ENCODE assay signal across 24 cellular contexts in genomic region chr12:76698966-76699365, GRCh38.
DNase-seq lines count a peak whose midpoint lies in the region; ATAC-seq and TF ChIP-seq lines count a peak whose summit lies in the region.
"Had no signal": no experiment of that assay in that cellular context is flagged by ENCODE, and none has a peak within 500 bp of the region (broad histone marks: within the 10 kb centered on the region; RNA-seq: fewer than 3 reads in every experiment).

No MANE protein-coding gene starts in this region.

- TF ChIP-seq CTCF in GM23338 (conservative IDR thresholded peaks at IDR 0.05; ENCODE audit: low read depth in 2 of 2) (no peak), nephron progenitor cell (IDR thresholded peaks at IDR 0.05) (no peak)

- no peaks in the 10 kb centered on the region for H3K79me2 ChIP-seq in GM23338 (replicated peaks; ENCODE audit: insufficient read depth)

- no peaks in the 10 kb centered on the region for H4K20me1 ChIP-seq in GM23338 (replicated peaks; ENCODE audit: insufficient read depth)

- H3K27ac ChIP-seq in GM23338 (ENCODE audit: low read depth), result peak overlapping the region; percentile 51; the same call in 1 of the 2 replicates
- H3K27ac ChIP-seq: brain microvascular endothelial cell, KMS-11, pancreas, sigmoid colon, SJCRH30 had no signal

- DNase-seq in GM23338 (ENCODE audit: low spot score) (peak; percentile 44), NCI-H146 treated with DMSO at 0.1 percent for 48 hours (lab: John Stamatoyannopoulos, UW; ENCODE audit: unreplicated experiment) (peak; percentile 65), cerebellum (ENCODE audit: low spot score) (peak; percentile 65), nephron progenitor cell (no peak), NCI-H1694 treated with DMSO at 0.1 percent for 48 hours (lab: John Stamatoyannopoulos, UW) (no peak)
- no peak for DNase-seq in activated CD4-positive, alpha-beta memory T cell treated with anti-CD3 and anti-CD28 coated beads, Interleukin-2, amount 10 ng/mL, durations not matched to agents 7 days and 5 days
- DNase-seq: activated gamma-delta T cell; activated T-cell treated with anti-CD3 and anti-CD28 coated beads, Interleukin-2, amount 50 U/mL, for 1 hour; brain microvascular endothelial cell; CD4-positive, alpha-beta T cell; DMS 273 treated with DMSO at 0.1 percent for 48 hours; effector CD8-positive, alpha-beta T cell; erythroblast; naive thymus-derived CD8-positive, alpha-beta T cell; NCI-H1436 treated with DMSO at 0.1 percent for 48 hours; pancreas; sigmoid colon; stimulated activated CD8-positive, alpha-beta memory T cell treated with anti-CD3 and anti-CD28 coated beads, Interleukin-4, amount 100 ng/mL, for 48 hours; T-cell; trophoblast cell had no signal

- peak overlapping the region; percentile 31 for H3K4me2 ChIP-seq in GM23338
- H3K4me2 ChIP-seq: KMS-11 had no signal

- POLR2A ChIA-PET in activated CD4-positive, alpha-beta memory T cell treated with anti-CD3 and anti-CD28 coated beads, Interleukin-2, amount 10 ng/mL, durations not matched to agents 7 days and 5 days (lab: Charles Lee), result no interaction called here

- no peaks in the 10 kb centered on the region for H3K36me3 ChIP-seq in GM23338 (ENCODE audit: insufficient read depth)
- H3K36me3 ChIP-seq: brain microvascular endothelial cell, pancreas, sigmoid colon, SJCRH30 had no signal

- H3K9me3 Mint-ChIP-seq in GM23338 (no peaks in the 10 kb centered on the region), nephron progenitor cell (no peaks in the 10 kb centered on the region)
- H3K9me3 Mint-ChIP-seq in activated CD4-positive, alpha-beta memory T cell treated with anti-CD3 and anti-CD28 coated beads, Interleukin-2, amount 10 ng/mL, durations not matched to agents 7 days and 5 days, result no peaks in the 10 kb centered on the region
- H3K9me3 Mint-ChIP-seq: CD4-positive, alpha-beta T cell; naive thymus-derived CD8-positive, alpha-beta T cell; T-cell had no signal

- H3K27ac Mint-ChIP-seq in GM23338, result 0 out of 2 replicates have a peak overlapping the region, but pooled peaks have one; percentile 39
- H3K27ac Mint-ChIP-seq in nephron progenitor cell, result peak overlapping the region; percentile 31
- no peak overlapping the region for H3K27ac Mint-ChIP-seq in activated CD4-positive, alpha-beta memory T cell treated with anti-CD3 and anti-CD28 coated beads, Interleukin-2, amount 10 ng/mL, durations not matched to agents 7 days and 5 days
- H3K27ac Mint-ChIP-seq: CD4-positive, alpha-beta T cell; T-cell had no signal

- H3K9me2 ChIP-seq in GM23338 (ENCODE audit: insufficient read depth), result no peaks in the 10 kb centered on the region

- no peaks in the 10 kb centered on the region for H3F3A ChIP-seq in GM23338 (replicated peaks; ENCODE audit: low read depth)

- peak overlapping the region; percentile 11; the same call in 1 of the 3 replicates for H3K4me3 Mint-ChIP-seq in GM23338
- H3K4me3 Mint-ChIP-seq in nephron progenitor cell, result peak overlapping the region; percentile 8
- H3K4me3 Mint-ChIP-seq in activated CD4-positive, alpha-beta memory T cell treated with anti-CD3 and anti-CD28 coated beads, Interleukin-2, amount 10 ng/mL, durations not matched to agents 7 days and 5 days, result no peak overlapping the region
- H3K4me3 Mint-ChIP-seq: CD4-positive, alpha-beta T cell; naive thymus-derived CD8-positive, alpha-beta T cell; T-cell had no signal

- CTCF ChIA-PET in activated CD4-positive, alpha-beta memory T cell treated with anti-CD3 and anti-CD28 coated beads, Interleukin-2, amount 10 ng/mL, durations not matched to agents 7 days and 5 days (lab: Charles Lee), result no interaction called here

- H3K4me3 ChIP-seq in GM23338, result no peak overlapping the region
- H3K4me3 ChIP-seq: pancreas, sigmoid colon, SJCRH30 had no signal

- no peaks in the 10 kb centered on the region for H3K36me3 Mint-ChIP-seq in GM23338 (ENCODE audit: low read depth)
- no peaks in the 10 kb centered on the region for H3K36me3 Mint-ChIP-seq in nephron progenitor cell (ENCODE audit: low read depth)
- H3K36me3 Mint-ChIP-seq in activated CD4-positive, alpha-beta memory T cell treated with anti-CD3 and anti-CD28 coated beads, Interleukin-2, amount 10 ng/mL, durations not matched to agents 7 days and 5 days (ENCODE audit: low read depth), result no peaks in the 10 kb centered on the region
- H3K36me3 Mint-ChIP-seq: naive thymus-derived CD8-positive, alpha-beta T cell; T-cell had no signal

- H2AFZ ChIP-seq in GM23338, result peak overlapping the region; percentile 47; the same call in 1 of the 2 replicates

- H3K27me3 ChIP-seq in GM23338 (ENCODE audit: insufficient read depth), result no peaks in the 10 kb centered on the region
- H3K27me3 ChIP-seq: brain microvascular endothelial cell, pancreas, sigmoid colon, SJCRH30 had no signal

- peak; percentile 87 for ATAC-seq in GM23338
- no peak for ATAC-seq in GM21723 (IDR thresholded peaks at IDR 0.05; ENCODE audit: unreplicated experiment)
- ATAC-seq: left lobe of liver; naive thymus-derived CD8-positive, alpha-beta T cell; pancreas; T-cell had no signal

- H3K4me1 ChIP-seq in GM23338 (ENCODE audit: insufficient read depth), result peaks cover 10% of the 10 kb centered on the region
- H3K4me1 ChIP-seq: pancreas had no signal

- H3K27me3 Mint-ChIP-seq in GM23338 (ENCODE audit: insufficient read depth, low read depth, poor library complexity) (peaks cover 8% of the 10 kb centered on the region), nephron progenitor cell (ENCODE audit: low read depth, poor library complexity) (no peaks in the 10 kb centered on the region)
- peaks cover 3% of the 10 kb centered on the region for H3K27me3 Mint-ChIP-seq in activated CD4-positive, alpha-beta memory T cell treated with anti-CD3 and anti-CD28 coated beads, Interleukin-2, amount 10 ng/mL, durations not matched to agents 7 days and 5 days
- H3K27me3 Mint-ChIP-seq: CD4-positive, alpha-beta T cell had no signal

- H3K4me1 Mint-ChIP-seq in GM23338 (peaks cover 35% of the 10 kb centered on the region), nephron progenitor cell (peaks cover 52% of the 10 kb centered on the region)
- H3K4me1 Mint-ChIP-seq in activated CD4-positive, alpha-beta memory T cell treated with anti-CD3 and anti-CD28 coated beads, Interleukin-2, amount 10 ng/mL, durations not matched to agents 7 days and 5 days, result no peaks in the 10 kb centered on the region
- H3K4me1 Mint-ChIP-seq: naive thymus-derived CD8-positive, alpha-beta T cell; T-cell had no signal

TF ChIP-seq in GM23338, 12 proteins besides CTCF, POLR2A, EP300 and RAD21:
- TF ChIP-seq ZNF462 (CRISPR knock-in tag; IDR thresholded peaks at IDR 0.05) (no peak), JUNB (IDR thresholded peaks at IDR 0.05; ENCODE audit: unreplicated experiment) (no peak), EZH2 (IDR thresholded peaks at IDR 0.05; ENCODE audit: low read depth, unreplicated experiment) (no peak)

Comparison
In these comparisons a context has a peak if more than half of its experiments do, and no peak if none do; other contexts are left out.
1. DNase-seq: peak in GM23338 (single experiment), NCI-H146 treated with DMSO at 0.1 percent for 48 hours (single experiment) and cerebellum (single experiment); none in nephron progenitor cell (single experiment), NCI-H1694 treated with DMSO at 0.1 percent for 48 hours (single experiment) and activated CD4-positive, alpha-beta memory T cell treated with anti-CD3 and anti-CD28 coated beads, Interleukin-2, amount 10 ng/mL, durations not matched to agents 7 days and 5 days (single experiment).